In genomic region chr15:63892794-63893441, GRCh38 we compare ENCODE assay signal across 8 cellular contexts. TPM values are rescaled to one million over a fixed set of nuclear protein-coding genes. Genes with fewer than 3 reads are reported as not detected.
DNase-seq lines count a peak whose midpoint lies in the region; ATAC-seq and TF ChIP-seq lines count a peak whose summit lies in the region.

No MANE protein-coding gene starts in this region.

- 90% methylated on average over 11 of the region's 11 CpGs for WGBS in testis, 2 donors

- peak; percentile 45 for ATAC-seq in HG02798 (IDR thresholded peaks at IDR 0.05; ENCODE audit: poor library complexity, unreplicated experiment)

- no peak for TF ChIP-seq POLR2A in testis (IDR thresholded peaks at IDR 0.05)

- H3K4me3 ChIP-seq in brain microvascular endothelial cell (ENCODE audit: low read depth, low read length) (no peak overlapping the region), testis (no peak overlapping the region)

- no peaks in the 10 kb centered on the region for H3K9me3 ChIP-seq in testis

- in situ Hi-C loops in brain microvascular endothelial cell (cut with HindIII; ENCODE audit: low pct_ligation_motif_present, low sequenced_read_pairs), result no loop called here

- intact Hi-C loops in testis (cut with DNase I; ENCODE audit: low total_unique reads), result no loop called here

- peaks cover 14% of the 10 kb centered on the region for H3K4me1 ChIP-seq in testis

- DNase-seq in activated CD4-positive, CD25-positive, alpha-beta regulatory T cell (lab: John Stamatoyannopoulos, UW), result peak; percentile 6 to 30 (median 26)
- DNase-seq in effector CD4-positive, alpha-beta T cell, result peak; percentile 56
- peak; percentile 77 to 82 for DNase-seq in stimulated activated CD8-positive, alpha-beta memory T cell treated with anti-CD3 and anti-CD28 coated beads, Interleukin-15, amount 100 ng/mL, for 48 hours (ENCODE audit: low read depth in 2 of 2)
- no peak for DNase-seq in brain microvascular endothelial cell
- no peak for DNase-seq in NCI-H2196 (lab: John Stamatoyannopoulos, UW; ENCODE audit: unreplicated experiment)
- DNase-seq in NCI-H1694 (lab: John Stamatoyannopoulos, UW), result no peak
- DNase-seq in testis, result no peak

- H3K27me3 ChIP-seq in brain microvascular endothelial cell (replicated peaks) (no peaks in the 10 kb centered on the region), testis (no peaks in the 10 kb centered on the region)

- TF ChIP-seq CTCF in brain microvascular endothelial cell (IDR thresholded peaks at IDR 0.05; ENCODE audit: low read depth, low read length, missing control alignments) (no peak), testis (IDR thresholded peaks at IDR 0.05) (no peak)

- H3K36me3 ChIP-seq in brain microvascular endothelial cell (replicated peaks) (no peaks in the 10 kb centered on the region), testis (ENCODE audit: low read depth, missing control alignments) (no peaks in the 10 kb centered on the region)

- H3K27ac ChIP-seq in brain microvascular endothelial cell (no peak overlapping the region), testis (no peak overlapping the region)

RNA-seq across cellular contexts. Expression of gene HERC1, which starts 59.2 kb away (rescaled TPM):
- total RNA-seq in testis, result 100 to 1,000 TPM; 165 to 196 TPM
- polyA plus RNA-seq in testis (ENCODE audit: insufficient read depth, low read depth, low replicate concordance), result 73.2 TPM

Comparison
In these comparisons a context has a peak if more than half of its experiments do, and no peak if none do; other contexts are left out.
1. DNase-seq: peak in activated CD4-positive, CD25-positive, alpha-beta regulatory T cell (4 of 4), effector CD4-positive, alpha-beta T cell (single experiment) and stimulated activated CD8-positive, alpha-beta memory T cell treated with anti-CD3 and anti-CD28 coated beads, Interleukin-15, amount 100 ng/mL, for 48 hours (2 of 2); none in brain microvascular endothelial cell (single experiment), NCI-H2196 (single experiment), NCI-H1694 (single experiment) and testis (single experiment).